ENCODE assay signal across 1 cellular context in genomic region chr7:5237286-5237685, GRCh38.
TF ChIP-seq lines count a peak whose summit lies in the region.

No MANE protein-coding gene starts in this region.

TF ChIP-seq in GM23338, 12 proteins besides CTCF, POLR2A, EP300 and RAD21 (continued from another document):
- no peak for TF ChIP-seq REST (IDR thresholded peaks at IDR 0.05; ENCODE audit: unreplicated experiment)
- TF ChIP-seq EZH2 (IDR thresholded peaks at IDR 0.05; ENCODE audit: low read depth, unreplicated experiment) = no peak
- no peak for TF ChIP-seq NANOG (IDR thresholded peaks at IDR 0.05; ENCODE audit: borderline replicate concordance)
- no peak for TF ChIP-seq ZNF114 (CRISPR knock-in tag; IDR thresholded peaks at IDR 0.05)
- TF ChIP-seq CREB1 (CRISPR knock-in tag; IDR thresholded peaks at IDR 0.05; ENCODE audit: low read depth) = no peak
